Comparison of ENCODE assay signal across 22 cellular contexts in the genomic region with DNA sequence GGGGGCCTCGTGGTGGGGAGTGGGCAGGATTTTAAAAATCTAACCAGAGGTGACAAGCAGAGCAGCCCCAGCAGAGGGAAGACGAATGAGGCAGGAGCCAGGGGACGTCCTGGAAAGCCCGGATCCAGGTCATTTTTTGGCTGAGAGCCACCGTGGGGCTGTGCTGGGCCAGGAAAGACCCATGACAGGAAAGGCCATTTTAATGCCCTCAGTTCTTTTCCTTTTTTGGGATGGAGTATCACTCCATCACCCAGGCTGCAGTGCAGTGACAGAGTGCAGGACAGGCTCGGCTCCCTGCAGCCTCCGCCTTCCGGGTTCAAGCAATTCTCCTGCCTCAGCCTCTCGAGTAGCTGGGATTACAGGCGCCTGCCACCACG. TPM values are rescaled to one million over a fixed set of nuclear protein-coding genes. Genes with fewer than 3 reads are reported as not detected.
A peak's percentile ranks its signal among the peaks of the same experiment; 100 is the strongest.
DNase-seq lines count a peak whose midpoint lies in the region; ATAC-seq and TF ChIP-seq lines count a peak whose summit lies in the region.
"Had no signal": no experiment of that assay in that cellular context is flagged by ENCODE, and none has a peak within 500 bp of the region (broad histone marks: within the 10 kb centered on the region; RNA-seq: fewer than 3 reads in every experiment).

No MANE protein-coding gene starts in this region.

- H3K36me3 ChIP-seq in RWPE2 (ENCODE audit: low read depth) (no peaks in the 10 kb centered on the region), lower lobe of right lung (no peaks in the 10 kb centered on the region), stomach (no peaks in the 10 kb centered on the region), mucosa of descending colon (ENCODE audit: low read depth) (no peaks in the 10 kb centered on the region), HAP-1 (replicated peaks) (no peaks in the 10 kb centered on the region)
- H3K36me3 ChIP-seq: Peyer's patch, thyroid gland had no signal

- H3K27me3 ChIP-seq in RWPE2 (ENCODE audit: insufficient read depth, poor library complexity, severe bottlenecking) (peaks cover 12% of the 10 kb centered on the region), lower lobe of right lung (ENCODE audit: low read depth) (peaks cover 6% of the 10 kb centered on the region), stomach (peaks cover 0 to 8% (median 0%) of the 10 kb centered on the region in 3 donors), HAP-1 (ENCODE audit: low read depth) (no peaks in the 10 kb centered on the region)
- H3K27me3 ChIP-seq: Peyer's patch, thyroid gland had no signal

- H3K27ac ChIP-seq in RWPE2 (ENCODE audit: poor library complexity, severe bottlenecking) (no peak overlapping the region), coronary artery (peak overlapping the region; percentile 47 to 83), lower lobe of right lung (peak overlapping the region; percentile 41), stomach (peak overlapping the region in 4 of 5 donors; percentile 35 to 59 (median 44))
- H3K27ac ChIP-seq: C4-2B, dorsolateral prefrontal cortex, thyroid gland had no signal

- H3K9me3 ChIP-seq in RWPE2 (ENCODE audit: severe bottlenecking), result no peaks in the 10 kb centered on the region
- H3K9me3 ChIP-seq in lower lobe of right lung, result no peaks in the 10 kb centered on the region
- no peaks in the 10 kb centered on the region for H3K9me3 ChIP-seq in stomach
- no peaks in the 10 kb centered on the region for H3K9me3 ChIP-seq in mucosa of descending colon
- no peaks in the 10 kb centered on the region for H3K9me3 ChIP-seq in HAP-1
- H3K9me3 ChIP-seq: Peyer's patch, thyroid gland had no signal

- ATAC-seq in RWPE2 (ENCODE audit: low read depth) (no peak), lower lobe of right lung (no peak), mucosa of descending colon (no peak)

- no peak for TF ChIP-seq POLR2A in stomach (IDR thresholded peaks at IDR 0.05)

- TF ChIP-seq CTCF in RWPE2 (IDR thresholded peaks at IDR 0.05; ENCODE audit: poor library complexity, severe bottlenecking) (no peak), coronary artery (IDR thresholded peaks at IDR 0.05) (no peak), lower lobe of right lung (IDR thresholded peaks at IDR 0.05) (no peak), stomach (IDR thresholded peaks at IDR 0.05) (no peak), mucosa of descending colon (IDR thresholded peaks at IDR 0.05) (no peak)

- in situ Hi-C loops in HAP-1 (cut with MboI; ENCODE audit: low sequenced_read_pairs), result no loop called here

- 44 to 65% (median 55%) methylated on average over 11 of the region's 11 CpGs for WGBS in stomach, 5 donors

- no peak overlapping the region for H3K4me3 ChIP-seq in RWPE2 (ENCODE audit: severe bottlenecking)
- no peak overlapping the region for H3K4me3 ChIP-seq in coronary artery
- no peak overlapping the region for H3K4me3 ChIP-seq in lower lobe of right lung
- H3K4me3 ChIP-seq in stomach, result no peak overlapping the region
- no peak overlapping the region for H3K4me3 ChIP-seq in mucosa of descending colon
- H3K4me3 ChIP-seq in HAP-1, result no peak overlapping the region
- H3K4me3 ChIP-seq: dorsolateral prefrontal cortex, Peyer's patch, thyroid gland had no signal

- intact Hi-C loops in lower lobe of right lung (cut with DNase I), result no loop called here
- intact Hi-C loops in stomach (cut with DNase I; ENCODE audit: low total_unique reads), result no loop called here
- intact Hi-C loops in mucosa of descending colon (cut with DNase I, micrococcal nuclease), result no loop called here

- peak; percentile 22 for DNase-seq in RWPE2 (ENCODE audit: low spot score)
- DNase-seq in coronary artery (ENCODE audit: low spot score), result no peak
- DNase-seq in lower lobe of right lung, result no peak
- DNase-seq in stomach, result no peak
- DNase-seq in nucleus accumbens (lab: John Stamatoyannopoulos, UW), result no peak
- DNase-seq in mucosa of descending colon, result no peak
- no peak for DNase-seq in AG08396 (ENCODE audit: low spot score)
- no peak for DNase-seq in HAP-1 (ENCODE audit: low spot score in 2 of 2)
- DNase-seq: activated CD4-positive, alpha-beta T cell treated with anti-CD3 and anti-CD28 coated beads for 4 hours; dorsolateral prefrontal cortex; kidney; mammary epithelial cell; MV-4-11; naive B cell; NCI-H524 treated with DMSO at 0.1 percent for 48 hours; Peyer's patch; retina; stimulated activated CD4-positive, alpha-beta T cell treated with anti-CD3 and anti-CD28 coated beads, Interleukin-4, amount 100 ng/mL, for 4 hours; stimulated activated naive CD4-positive, alpha-beta T cell; T-helper 2 cell had no signal

- H3K4me1 ChIP-seq in RWPE2 (ENCODE audit: insufficient read depth, poor library complexity, severe bottlenecking) (no peaks in the 10 kb centered on the region), lower lobe of right lung (peaks cover 19% of the 10 kb centered on the region), stomach (peaks cover 21 to 29% (median 23%) of the 10 kb centered on the region in 4 donors), mucosa of descending colon (ENCODE audit: low read depth) (no peaks in the 10 kb centered on the region), HAP-1 (no peaks in the 10 kb centered on the region)

- no peak for TF ChIP-seq EP300 in stomach (IDR thresholded peaks at IDR 0.05)

RNA-seq across cellular contexts. Expression of gene JPH3, which starts 30.5 kb away (rescaled TPM):
- total RNA-seq in lower lobe of right lung, result 0.12 TPM
- total RNA-seq in stomach, result 1 to 10 TPM in 1 of 5 donors, under 1 TPM in 2, not detected in 2; 0.58 to 1.3 (median 0.73) TPM
- 1 to 10 TPM in 1 of 3 donors, under 1 TPM in 2; 0.31 to 1.3 (median 0.46) TPM for polyA plus RNA-seq in stomach
- total RNA-seq in mucosa of descending colon, result 1 to 10 TPM in 1 of 3 donors, under 1 TPM in 2; 0.17 to 2.1 (median 0.84) TPM
- total RNA-seq: mammary epithelial cell had no signal
- polyA plus RNA-seq: mammary epithelial cell had no signal
